8 cellular contexts compared by ENCODE assay signal in the genomic region with DNA sequence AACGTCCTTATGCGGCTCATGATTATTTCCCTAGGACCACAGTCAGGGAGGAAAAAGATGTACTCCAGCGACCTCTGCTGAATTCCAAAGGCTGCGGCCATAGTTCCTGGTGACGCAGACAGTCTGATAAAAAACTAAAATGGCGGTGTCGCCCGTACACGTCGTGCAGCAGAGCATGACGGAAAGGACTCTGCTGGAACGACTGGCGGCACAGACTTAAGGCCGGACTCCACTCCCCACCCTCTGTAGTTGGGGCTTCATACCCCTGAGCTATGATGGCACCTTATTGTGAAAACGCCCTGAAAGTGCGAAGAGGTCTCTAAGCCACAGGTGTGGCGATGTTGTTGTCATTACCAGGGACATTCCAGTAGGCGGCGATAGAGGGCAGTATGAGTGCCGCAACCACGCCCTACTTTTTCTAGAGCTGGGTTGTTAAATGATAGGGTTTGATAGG.
DNase-seq lines count a peak whose midpoint lies in the region; FAIRE-seq and TF ChIP-seq lines count a peak whose summit lies in the region.

No MANE protein-coding gene starts in this region.

- no peak for TF ChIP-seq POLR2A in H54 (IDR thresholded peaks at IDR 0.05; ENCODE audit: low read depth, low read length)

- no peaks in the 10 kb centered on the region for H3K4me1 ChIP-seq in duodenal mucosa (ENCODE audit: control insufficient read depth in 1 of 2, insufficient read depth in 2 of 2, low read length in 2 of 2)

- DNase-seq in GDM1 (lab: John Stamatoyannopoulos, UW), result peak; percentile 59
- peak; percentile 1 for DNase-seq in H54 (ENCODE audit: insufficient read length, low spot score)
- peak; percentile 0 for DNase-seq in NCI-H1048 (lab: John Stamatoyannopoulos, UW)
- DNase-seq in activated CD4-positive, alpha-beta T cell treated with anti-CD3 and anti-CD28 coated beads, Interleukin-2, amount 50 U/mL, for 1 hour, result peak; percentile 32
- peak; percentile 75 for DNase-seq in medulla oblongata (ENCODE audit: extremely low spot score)
- DNase-seq in stimulated activated CD4-positive, alpha-beta T cell treated with anti-CD3 and anti-CD28 coated beads, TNF-alpha, amount 100 ng/mL, for 48 hours (ENCODE audit: low read depth in 3 of 3), result peak in 2 of 3 donors; percentile 10 to 47
- no peak for DNase-seq in NCI-H1436 (lab: John Stamatoyannopoulos, UW)

- H3K4me3 ChIP-seq in duodenal mucosa (ENCODE audit: low read depth in 1 of 2, low read length in 2 of 2), result peak overlapping the region; percentile 65 to 71

- FAIRE-seq in H54 (lab: Jason Lieb, UNC), result no peak

- no peaks in the 10 kb centered on the region for H3K27me3 ChIP-seq in duodenal mucosa (ENCODE audit: control insufficient read depth in 1 of 2, insufficient read depth in 2 of 2, low read length in 2 of 2)

- H3K36me3 ChIP-seq in duodenal mucosa (ENCODE audit: control insufficient read depth in 1 of 2, insufficient read depth in 2 of 2, low read length in 2 of 2), result no peaks in the 10 kb centered on the region

- no peak overlapping the region for H3K27ac ChIP-seq in duodenal mucosa (ENCODE audit: low read depth, low read length)

- no peak overlapping the region for H3K9ac ChIP-seq in duodenal mucosa (ENCODE audit: low read depth in 1 of 2, low read length in 2 of 2)

- H3K9me3 ChIP-seq in duodenal mucosa (ENCODE audit: control insufficient read depth in 1 of 2, low read length in 2 of 2), result no peaks in the 10 kb centered on the region
